ENCODE assay signal across 8 cellular contexts in the genomic region with DNA sequence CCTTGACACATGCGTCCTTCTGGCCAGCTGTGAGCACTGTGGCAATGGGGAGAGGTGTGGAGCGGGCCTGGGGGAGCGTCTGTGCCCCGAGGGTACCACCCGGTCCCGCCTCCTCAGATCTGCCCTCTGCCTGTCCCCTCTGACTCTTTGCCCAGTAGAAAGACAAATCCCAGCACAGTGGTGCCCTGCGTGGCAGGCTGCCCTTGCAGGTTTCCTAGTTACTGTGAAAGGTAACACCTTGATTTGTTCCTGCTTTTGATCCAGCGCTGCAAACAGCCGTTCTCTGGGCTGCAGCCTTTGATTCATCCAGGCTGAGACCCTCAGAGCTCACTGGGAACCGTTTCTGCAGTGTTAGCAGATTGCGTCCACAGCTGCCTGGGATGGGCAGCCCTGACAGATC. TPM values are rescaled to one million over a fixed set of nuclear protein-coding genes. Genes with fewer than 3 reads are reported as not detected.
DNase-seq lines count a peak whose midpoint lies in the region; ATAC-seq and TF ChIP-seq lines count a peak whose summit lies in the region.

No MANE protein-coding gene starts in this region.

- H3K4me3 Mint-ChIP-seq in activated T-cell treated with anti-CD3 and anti-CD28 coated beads, Interleukin-2, amount 50 U/mL, for 4 hours: peak overlapping the region; percentile 20
- peak overlapping the region; percentile 59 for H3K4me3 Mint-ChIP-seq in activated naive CD8-positive, alpha-beta T cell treated with anti-CD3 and anti-CD28 coated beads, Interleukin-2, amount 10 ng/mL, durations not matched to agents 7 days and 5 days

- no peaks in the 10 kb centered on the region for H3K27me3 ChIP-seq in lung (ENCODE audit: control insufficient read depth, insufficient read depth)
- H3K27me3 ChIP-seq in thymus (ENCODE audit: control insufficient read depth, insufficient read depth): no peaks in the 10 kb centered on the region
- H3K27me3 ChIP-seq in Peyer's patch: no peaks in the 10 kb centered on the region
- no peaks in the 10 kb centered on the region for H3K27me3 ChIP-seq in aorta (ENCODE audit: control insufficient read depth in 1 of 2, insufficient read depth in 2 of 2, low read length in 1 of 2)

- H3K27ac ChIP-seq in lung (ENCODE audit: low read depth in 1 of 2, low read length in 1 of 2) (peak overlapping the region; percentile 12 to 26), thymus (ENCODE audit: low read depth) (peak overlapping the region; percentile 37), Peyer's patch (peak overlapping the region in 1 of 4 donors; percentile 14), aorta (ENCODE audit: low read depth in 1 of 2, low read length in 2 of 2) (no peak overlapping the region)

- no peaks in the 10 kb centered on the region for H3K36me3 Mint-ChIP-seq in activated T-cell treated with anti-CD3 and anti-CD28 coated beads, Interleukin-2, amount 50 U/mL, for 4 hours (ENCODE audit: insufficient read depth)
- H3K36me3 Mint-ChIP-seq in activated naive CD8-positive, alpha-beta T cell treated with anti-CD3 and anti-CD28 coated beads, Interleukin-2, amount 10 ng/mL, durations not matched to agents 7 days and 5 days: no peaks in the 10 kb centered on the region

- no peak for TF ChIP-seq POLR2A in Peyer's patch (IDR thresholded peaks at IDR 0.05)

- peak in 1 of 2 donors; percentile 5 for ATAC-seq in activated T-cell treated with anti-CD3 and anti-CD28 coated beads, Interleukin-2, amount 50 U/mL, for 4 hours
- peak; percentile 5 for ATAC-seq in activated naive CD8-positive, alpha-beta T cell treated with anti-CD3 and anti-CD28 coated beads, Interleukin-2, amount 10 ng/mL, durations not matched to agents 7 days and 5 days (ENCODE audit: low read depth)
- no peak for ATAC-seq in lung (ENCODE audit: insufficient read depth, low FRiP score)
- no peak for ATAC-seq in aorta (ENCODE audit: low FRiP score)

- H3K27me3 Mint-ChIP-seq in activated T-cell treated with anti-CD3 and anti-CD28 coated beads, Interleukin-2, amount 50 U/mL, for 4 hours (ENCODE audit: low read depth): no peaks in the 10 kb centered on the region
- peaks cover 3% of the 10 kb centered on the region for H3K27me3 Mint-ChIP-seq in activated naive CD8-positive, alpha-beta T cell treated with anti-CD3 and anti-CD28 coated beads, Interleukin-2, amount 10 ng/mL, durations not matched to agents 7 days and 5 days

- intact Hi-C loops in aorta (cut with DNase I): no loop called here

- H3K36me3 ChIP-seq in lung (ENCODE audit: control insufficient read depth in 2 of 2, insufficient read depth in 2 of 2, low read length in 2 of 2) (peaks cover 0 to 31% of the 10 kb centered on the region in 2 donors), thymus (ENCODE audit: control insufficient read depth, insufficient read depth) (peaks cover 30% of the 10 kb centered on the region), Peyer's patch (peaks cover 0 to 31% (median 0%) of the 10 kb centered on the region in 3 donors), aorta (ENCODE audit: control insufficient read depth in 1 of 2, insufficient read depth in 2 of 2, low read length in 1 of 2) (no peaks in the 10 kb centered on the region)

- H3K27ac Mint-ChIP-seq in activated naive CD8-positive, alpha-beta T cell treated with anti-CD3 and anti-CD28 coated beads, Interleukin-2, amount 10 ng/mL, durations not matched to agents 7 days and 5 days: peak overlapping the region; percentile 88

- H3K9me3 ChIP-seq in lung (ENCODE audit: control insufficient read depth in 2 of 2, insufficient read depth in 1 of 2, low read length in 1 of 2) (no peaks in the 10 kb centered on the region), thymus (ENCODE audit: control insufficient read depth) (no peaks in the 10 kb centered on the region), Peyer's patch (no peaks in the 10 kb centered on the region), aorta (ENCODE audit: control insufficient read depth, low read length) (no peaks in the 10 kb centered on the region)

- H3K4me3 ChIP-seq in lung (no peak overlapping the region), thymus (ENCODE audit: low read length) (no peak overlapping the region), Peyer's patch (peak overlapping the region in 1 of 4 donors; percentile 22), aorta (ENCODE audit: low read length in 2 of 2) (no peak overlapping the region)

- no peaks in the 10 kb centered on the region for H3K9me3 Mint-ChIP-seq in activated T-cell treated with anti-CD3 and anti-CD28 coated beads, Interleukin-2, amount 50 U/mL, for 4 hours
- H3K9me3 Mint-ChIP-seq in activated naive CD8-positive, alpha-beta T cell treated with anti-CD3 and anti-CD28 coated beads, Interleukin-2, amount 10 ng/mL, durations not matched to agents 7 days and 5 days: no peaks in the 10 kb centered on the region

- TF ChIP-seq CTCF in lung (IDR thresholded peaks at IDR 0.05; ENCODE audit: control extremely low read depth, extremely low read depth) (no peak), Peyer's patch (IDR thresholded peaks at IDR 0.05) (no peak)

- peaks cover 46% of the 10 kb centered on the region for H3K4me1 Mint-ChIP-seq in activated T-cell treated with anti-CD3 and anti-CD28 coated beads, Interleukin-2, amount 50 U/mL, for 4 hours (ENCODE audit: low read depth)
- peaks cover 17% of the 10 kb centered on the region for H3K4me1 Mint-ChIP-seq in activated naive CD8-positive, alpha-beta T cell treated with anti-CD3 and anti-CD28 coated beads, Interleukin-2, amount 10 ng/mL, durations not matched to agents 7 days and 5 days

- no peak for DNase-seq in activated T-cell treated with anti-CD3 and anti-CD28 coated beads, Interleukin-2, amount 50 U/mL, for 4 hours
- no peak for DNase-seq in activated T-cell treated with anti-CD3 and anti-CD28 coated beads, Interleukin-2, amount 50 U/mL, for 48 hours
- DNase-seq in activated naive CD8-positive, alpha-beta T cell treated with anti-CD3 and anti-CD28 coated beads, Interleukin-2, amount 10 ng/mL, durations not matched to agents 7 days and 5 days: no peak
- DNase-seq in lung (ENCODE audit: low spot score): no peak
- no peak for DNase-seq in Peyer's patch
- no peak for DNase-seq in NCI-H146 treated with DMSO at 0.1 percent for 48 hours (lab: John Stamatoyannopoulos, UW; ENCODE audit: unreplicated experiment)
- DNase-seq in aorta: no peak

- H3K4me1 ChIP-seq in lung (ENCODE audit: control insufficient read depth in 2 of 2, insufficient read depth in 2 of 2, low read length in 2 of 2): peaks cover 23 to 51% of the 10 kb centered on the region in 2 donors
- H3K4me1 ChIP-seq in thymus (ENCODE audit: control insufficient read depth, insufficient read depth, low read length): peaks cover 14% of the 10 kb centered on the region
- peaks cover 0 to 50% (median 23%) of the 10 kb centered on the region in 4 donors for H3K4me1 ChIP-seq in Peyer's patch
- no peaks in the 10 kb centered on the region for H3K4me1 ChIP-seq in aorta (ENCODE audit: control insufficient read depth in 1 of 2, insufficient read depth in 2 of 2, low read length in 2 of 2)

- POLR2A ChIA-PET in activated naive CD8-positive, alpha-beta T cell treated with anti-CD3 and anti-CD28 coated beads, Interleukin-2, amount 10 ng/mL, durations not matched to agents 7 days and 5 days (lab: Charles Lee): interaction anchor here (0.6 to 1.0 kb wide), 2 partner anchors 17 to 67 kb away, joined by 3 read pairs; partner anchors contain the start of gene FBRSL1

- WGBS in lung, 2 donors: 37 to 45% methylated on average over 11 of the region's 11 CpGs
- 58% methylated on average over 11 of the region's 11 CpGs for WGBS in thymus
- 51 to 58% methylated on average over 11 of the region's 11 CpGs for WGBS in aorta, 2 donors

RNA-seq across cellular contexts. Expression of gene FBRSL1, which starts 16.4 kb away (rescaled TPM):
- total RNA-seq in activated T-cell treated with anti-CD3 and anti-CD28 coated beads, Interleukin-2, amount 50 U/mL, for 4 hours: 100 to 1,000 TPM in 2 of 3 donors, 10 to 100 TPM in 1; 95.8 to 112 (median 104) TPM
- 10 to 100 TPM; 67.1 to 67.2 TPM for total RNA-seq in activated naive CD8-positive, alpha-beta T cell treated with anti-CD3 and anti-CD28 coated beads, Interleukin-2, amount 10 ng/mL, durations not matched to agents 7 days and 5 days
- total RNA-seq in lung: 10 to 100 TPM; 10.6 to 56.9 TPM
- polyA plus RNA-seq in lung: 10 to 100 TPM; 21.0 to 23.5 TPM
- polyA plus RNA-seq in thymus: 28.7 TPM
- 100 to 1,000 TPM in 1 of 4 donors, 10 to 100 TPM in 3; 48.3 to 484 (median 63.5) TPM for total RNA-seq in Peyer's patch
- 10 to 100 TPM; 49.0 to 51.0 TPM for total RNA-seq in aorta
- polyA plus RNA-seq in aorta: 10 to 100 TPM in 1 of 2 donors, 1 to 10 TPM in 1; 6.4 to 25.0 TPM

Comparison
In these comparisons a context has a peak if more than half of its experiments do, and no peak if none do; other contexts are left out.
1. H3K27ac ChIP-seq: peak in lung (2 of 2) and thymus (single experiment); none in aorta (0 of 2).